ENCODE assay signal across 1 cellular context in the genomic region with DNA sequence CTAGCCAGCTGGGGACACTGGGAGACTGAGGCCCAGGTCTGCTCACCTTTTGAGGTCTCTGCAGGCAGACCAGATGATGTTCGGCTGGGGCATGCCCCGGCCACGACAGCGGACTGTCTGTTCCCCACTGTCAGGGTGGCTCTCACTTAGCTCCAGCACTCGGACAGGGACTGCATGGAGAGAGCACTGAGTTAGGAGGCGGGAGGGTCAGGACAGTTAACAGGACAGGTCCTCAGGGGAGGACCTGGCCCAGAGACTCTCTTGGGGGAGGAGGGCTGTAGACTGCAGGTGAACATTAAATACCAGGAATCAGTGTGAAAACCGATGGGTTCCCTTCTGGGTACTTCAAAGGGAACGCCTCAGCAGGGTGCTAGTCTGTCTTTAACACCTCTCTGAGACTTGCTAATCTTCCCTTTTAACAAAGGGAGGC.
TF ChIP-seq lines count a peak whose summit lies in the region.

No MANE protein-coding gene starts in this region.

TF ChIP-seq in WTC11, 78 proteins besides CTCF, POLR2A, EP300 and RAD21 (continued from another document):
- TF ChIP-seq, protein P1, sequence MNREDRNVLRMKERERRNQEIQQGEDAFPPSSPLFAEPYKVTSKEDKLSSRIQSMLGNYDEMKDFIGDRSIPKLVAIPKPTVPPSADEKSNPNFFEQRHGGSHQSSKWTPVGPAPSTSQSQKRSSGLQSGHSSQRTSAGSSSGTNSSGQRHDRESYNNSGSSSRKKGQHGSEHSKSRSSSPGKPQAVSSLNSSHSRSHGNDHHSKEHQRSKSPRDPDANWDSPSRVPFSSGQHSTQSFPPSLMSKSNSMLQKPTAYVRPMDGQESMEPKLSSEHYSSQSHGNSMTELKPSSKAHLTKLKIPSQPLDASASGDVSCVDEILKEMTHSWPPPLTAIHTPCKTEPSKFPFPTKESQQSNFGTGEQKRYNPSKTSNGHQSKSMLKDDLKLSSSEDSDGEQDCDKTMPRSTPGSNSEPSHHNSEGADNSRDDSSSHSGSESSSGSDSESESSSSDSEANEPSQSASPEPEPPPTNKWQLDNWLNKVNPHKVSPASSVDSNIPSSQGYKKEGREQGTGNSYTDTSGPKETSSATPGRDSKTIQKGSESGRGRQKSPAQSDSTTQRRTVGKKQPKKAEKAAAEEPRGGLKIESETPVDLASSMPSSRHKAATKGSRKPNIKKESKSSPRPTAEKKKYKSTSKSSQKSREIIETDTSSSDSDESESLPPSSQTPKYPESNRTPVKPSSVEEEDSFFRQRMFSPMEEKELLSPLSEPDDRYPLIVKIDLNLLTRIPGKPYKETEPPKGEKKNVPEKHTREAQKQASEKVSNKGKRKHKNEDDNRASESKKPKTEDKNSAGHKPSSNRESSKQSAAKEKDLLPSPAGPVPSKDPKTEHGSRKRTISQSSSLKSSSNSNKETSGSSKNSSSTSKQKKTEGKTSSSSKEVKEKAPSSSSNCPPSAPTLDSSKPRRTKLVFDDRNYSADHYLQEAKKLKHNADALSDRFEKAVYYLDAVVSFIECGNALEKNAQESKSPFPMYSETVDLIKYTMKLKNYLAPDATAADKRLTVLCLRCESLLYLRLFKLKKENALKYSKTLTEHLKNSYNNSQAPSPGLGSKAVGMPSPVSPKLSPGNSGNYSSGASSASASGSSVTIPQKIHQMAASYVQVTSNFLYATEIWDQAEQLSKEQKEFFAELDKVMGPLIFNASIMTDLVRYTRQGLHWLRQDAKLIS (CRISPR knock-in tag; IDR thresholded peaks at IDR 0.05; ENCODE audit: borderline replicate concordance), result no peak
- TF ChIP-seq GRHL2 (CRISPR knock-in tag; IDR thresholded peaks at IDR 0.05; ENCODE audit: insufficient replicate concordance, severe bottlenecking) (no peak), ZNF671 (CRISPR knock-in tag; IDR thresholded peaks at IDR 0.05) (no peak), TEAD4 (CRISPR knock-in tag; IDR thresholded peaks at IDR 0.05) (no peak), FOXK1 (CRISPR knock-in tag; IDR thresholded peaks at IDR 0.05) (no peak), TEAD1 (CRISPR knock-in tag; IDR thresholded peaks at IDR 0.05) (peak; percentile 45; the same call in 1 of the 2 replicates), TP53 (CRISPR knock-in tag; IDR thresholded peaks at IDR 0.05) (no peak), NFYB (CRISPR knock-in tag; conservative IDR thresholded peaks at IDR 0.05; ENCODE audit: low read depth) (no peak), JUN (CRISPR knock-in tag; IDR thresholded peaks at IDR 0.05) (no peak), KAT7 (CRISPR knock-in tag; IDR thresholded peaks at IDR 0.05; ENCODE audit: borderline replicate concordance) (no peak), ZNF263 (CRISPR knock-in tag; IDR thresholded peaks at IDR 0.05; ENCODE audit: low read depth) (peak; percentile 79)
- TF ChIP-seq, protein P2, sequence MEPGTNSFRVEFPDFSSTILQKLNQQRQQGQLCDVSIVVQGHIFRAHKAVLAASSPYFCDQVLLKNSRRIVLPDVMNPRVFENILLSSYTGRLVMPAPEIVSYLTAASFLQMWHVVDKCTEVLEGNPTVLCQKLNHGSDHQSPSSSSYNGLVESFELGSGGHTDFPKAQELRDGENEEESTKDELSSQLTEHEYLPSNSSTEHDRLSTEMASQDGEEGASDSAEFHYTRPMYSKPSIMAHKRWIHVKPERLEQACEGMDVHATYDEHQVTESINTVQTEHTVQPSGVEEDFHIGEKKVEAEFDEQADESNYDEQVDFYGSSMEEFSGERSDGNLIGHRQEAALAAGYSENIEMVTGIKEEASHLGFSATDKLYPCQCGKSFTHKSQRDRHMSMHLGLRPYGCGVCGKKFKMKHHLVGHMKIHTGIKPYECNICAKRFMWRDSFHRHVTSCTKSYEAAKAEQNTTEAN (CRISPR knock-in tag; IDR thresholded peaks at IDR 0.05), result no peak
- TF ChIP-seq, protein P3, sequence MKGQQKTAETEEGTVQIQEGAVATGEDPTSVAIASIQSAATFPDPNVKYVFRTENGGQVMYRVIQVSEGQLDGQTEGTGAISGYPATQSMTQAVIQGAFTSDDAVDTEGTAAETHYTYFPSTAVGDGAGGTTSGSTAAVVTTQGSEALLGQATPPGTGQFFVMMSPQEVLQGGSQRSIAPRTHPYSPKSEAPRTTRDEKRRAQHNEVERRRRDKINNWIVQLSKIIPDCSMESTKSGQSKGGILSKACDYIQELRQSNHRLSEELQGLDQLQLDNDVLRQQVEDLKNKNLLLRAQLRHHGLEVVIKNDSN (CRISPR knock-in tag; IDR thresholded peaks at IDR 0.05), result no peak
- TF ChIP-seq, protein P4, sequence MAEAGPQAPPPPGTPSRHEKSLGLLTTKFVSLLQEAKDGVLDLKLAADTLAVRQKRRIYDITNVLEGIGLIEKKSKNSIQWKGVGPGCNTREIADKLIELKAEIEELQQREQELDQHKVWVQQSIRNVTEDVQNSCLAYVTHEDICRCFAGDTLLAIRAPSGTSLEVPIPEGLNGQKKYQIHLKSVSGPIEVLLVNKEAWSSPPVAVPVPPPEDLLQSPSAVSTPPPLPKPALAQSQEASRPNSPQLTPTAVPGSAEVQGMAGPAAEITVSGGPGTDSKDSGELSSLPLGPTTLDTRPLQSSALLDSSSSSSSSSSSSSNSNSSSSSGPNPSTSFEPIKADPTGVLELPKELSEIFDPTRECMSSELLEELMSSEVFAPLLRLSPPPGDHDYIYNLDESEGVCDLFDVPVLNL (CRISPR knock-in tag; IDR thresholded peaks at IDR 0.05; ENCODE audit: borderline replicate concordance, low read depth), result no peak
- TF ChIP-seq, protein P5, sequence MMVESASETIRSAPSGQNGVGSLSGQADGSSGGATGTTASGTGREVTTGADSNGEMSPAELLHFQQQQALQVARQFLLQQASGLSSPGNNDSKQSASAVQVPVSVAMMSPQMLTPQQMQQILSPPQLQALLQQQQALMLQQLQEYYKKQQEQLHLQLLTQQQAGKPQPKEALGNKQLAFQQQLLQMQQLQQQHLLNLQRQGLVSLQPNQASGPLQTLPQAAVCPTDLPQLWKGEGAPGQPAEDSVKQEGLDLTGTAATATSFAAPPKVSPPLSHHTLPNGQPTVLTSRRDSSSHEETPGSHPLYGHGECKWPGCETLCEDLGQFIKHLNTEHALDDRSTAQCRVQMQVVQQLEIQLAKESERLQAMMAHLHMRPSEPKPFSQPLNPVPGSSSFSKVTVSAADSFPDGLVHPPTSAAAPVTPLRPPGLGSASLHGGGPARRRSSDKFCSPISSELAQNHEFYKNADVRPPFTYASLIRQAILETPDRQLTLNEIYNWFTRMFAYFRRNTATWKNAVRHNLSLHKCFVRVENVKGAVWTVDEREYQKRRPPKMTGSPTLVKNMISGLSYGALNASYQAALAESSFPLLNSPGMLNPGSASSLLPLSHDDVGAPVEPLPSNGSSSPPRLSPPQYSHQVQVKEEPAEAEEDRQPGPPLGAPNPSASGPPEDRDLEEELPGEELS (CRISPR knock-in tag; IDR thresholded peaks at IDR 0.05), result no peak
- TF ChIP-seq, protein P6, sequence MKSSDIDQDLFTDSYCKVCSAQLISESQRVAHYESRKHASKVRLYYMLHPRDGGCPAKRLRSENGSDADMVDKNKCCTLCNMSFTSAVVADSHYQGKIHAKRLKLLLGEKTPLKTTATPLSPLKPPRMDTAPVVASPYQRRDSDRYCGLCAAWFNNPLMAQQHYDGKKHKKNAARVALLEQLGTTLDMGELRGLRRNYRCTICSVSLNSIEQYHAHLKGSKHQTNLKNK (CRISPR knock-in tag; IDR thresholded peaks at IDR 0.05), result no peak
